In genomic region chrX:130338869-130339268, GRCh38 we compare ENCODE assay signal across 9 cellular contexts. TPM values are rescaled to one million over a fixed set of nuclear protein-coding genes. Genes with fewer than 3 reads are reported as not detected.
DNase-seq lines count a peak whose midpoint lies in the region; ATAC-seq and TF ChIP-seq lines count a peak whose summit lies in the region.
"Not testable (repeated sequence)": the region's sequence is repeated elsewhere in the genome, so short reads cannot be mapped to it uniquely, and the experiment has no call there.
"Had no signal": no experiment of that assay in that cellular context is flagged by ENCODE, and none has a peak within 500 bp of the region (broad histone marks: within the 10 kb centered on the region; RNA-seq: fewer than 3 reads in every experiment).

No MANE protein-coding gene starts in this region.

- not testable (repeated sequence) for DNase-seq in A673 (ENCODE audit: low spot score); H9; PC-3; activated CD8-positive, alpha-beta T cell treated with anti-CD3 and anti-CD28 coated beads, Interleukin-2, amount 10 ng/mL, durations not matched to agents 7 days and 5 days; mammary epithelial cell; left ventricle myocardium inferior; stimulated activated effector memory CD8-positive, alpha-beta T cell treated with anti-CD3 and anti-CD28 coated beads, Interleukin-12 subunit alpha, Interleukin-12 subunit beta, amount 100 ng/mL, for 72 hours (ENCODE audit: low spot score in 2 of 2)

- not testable (repeated sequence) for H3F3A ChIP-seq in PC-3 (ENCODE audit: low read length, unreplicated experiment)

- CTCF ChIA-PET in A673 (lab: Charles Lee); PC-3 (lab: Charles Lee); activated CD8-positive, alpha-beta T cell treated with anti-CD3 and anti-CD28 coated beads, Interleukin-2, amount 10 ng/mL, durations not matched to agents 7 days and 5 days (lab: Charles Lee); mammary epithelial cell (lab: Charles Lee; ENCODE audit: low non-redundant PET): not testable (repeated sequence)

- H3K23me2 ChIP-seq in H9 (ENCODE audit: insufficient read length, low read depth, low read length, poor library complexity, severe bottlenecking), result not testable (repeated sequence)

- dilution Hi-C loops in mammary epithelial cell (cut with HindIII; ENCODE audit: low sequenced_read_pairs), result not testable (repeated sequence)

- H4K5ac ChIP-seq in H9 (ENCODE audit: insufficient read length, low read depth, low read length), result not testable (repeated sequence)

- not testable (repeated sequence) for H2AFZ ChIP-seq in H9 (ENCODE audit: low read length)
- H2AFZ ChIP-seq in PC-3 (ENCODE audit: low read length), result peak overlapping the region; percentile 100
- peak overlapping the region; percentile 94 for H2AFZ ChIP-seq in mammary epithelial cell (ENCODE audit: low read depth, low read length)

- peaks cover 10 to 16% of the 10 kb centered on the region in 2 experiments for H3K4me1 Mint-ChIP-seq in H9
- H3K4me1 Mint-ChIP-seq in activated CD8-positive, alpha-beta T cell treated with anti-CD3 and anti-CD28 coated beads, Interleukin-2, amount 10 ng/mL, durations not matched to agents 7 days and 5 days (ENCODE audit: low read depth), result peaks cover 20% of the 10 kb centered on the region
- not testable (repeated sequence) for H3K4me1 Mint-ChIP-seq in nephron
- H3K4me1 Mint-ChIP-seq in stimulated activated effector memory CD8-positive, alpha-beta T cell treated with anti-CD3 and anti-CD28 coated beads, Interleukin-12 subunit alpha, Interleukin-12 subunit beta, amount 100 ng/mL, for 72 hours, result peaks cover 23% of the 10 kb centered on the region

- H3K27ac Mint-ChIP-seq in H9, result peak overlapping the region in 1 of 3 experiments; percentile 97; a peak in 1 of 7 replicates
- peak overlapping the region; percentile 97 for H3K27ac Mint-ChIP-seq in activated CD8-positive, alpha-beta T cell treated with anti-CD3 and anti-CD28 coated beads, Interleukin-2, amount 10 ng/mL, durations not matched to agents 7 days and 5 days
- not testable (repeated sequence) for H3K27ac Mint-ChIP-seq in nephron
- peak overlapping the region; percentile 98 for H3K27ac Mint-ChIP-seq in stimulated activated effector memory CD8-positive, alpha-beta T cell treated with anti-CD3 and anti-CD28 coated beads, Interleukin-12 subunit alpha, Interleukin-12 subunit beta, amount 100 ng/mL, for 72 hours

- H3K36me3 Mint-ChIP-seq in H9 (ENCODE audit: insufficient read depth in 1 of 3, low read depth in 3 of 3); activated CD8-positive, alpha-beta T cell treated with anti-CD3 and anti-CD28 coated beads, Interleukin-2, amount 10 ng/mL, durations not matched to agents 7 days and 5 days (ENCODE audit: low read depth); nephron (ENCODE audit: low read depth); stimulated activated effector memory CD8-positive, alpha-beta T cell treated with anti-CD3 and anti-CD28 coated beads, Interleukin-12 subunit alpha, Interleukin-12 subunit beta, amount 100 ng/mL, for 72 hours: not testable (repeated sequence)

- not testable (repeated sequence) for H4K91ac ChIP-seq in H9 (ENCODE audit: insufficient read length, low read depth, low read length)

- TF ChIP-seq CTCF in A673 (conservative IDR thresholded peaks at IDR 0.05; ENCODE audit: low read depth, low read length); H9 (conservative IDR thresholded peaks at IDR 0.05); PC-3 (conservative IDR thresholded peaks at IDR 0.05; ENCODE audit: low read depth, low read length); mammary epithelial cell (conservative IDR thresholded peaks at IDR 0.05 in 1 of 2, IDR thresholded peaks at IDR 0.05 in 1 of 2; ENCODE audit: extremely low read depth in 1 of 2, insufficient read depth in 1 of 2, low read depth in 1 of 2, low read length in 2 of 2); left ventricle myocardium inferior (IDR thresholded peaks at IDR 0.05; ENCODE audit: borderline replicate concordance); nephron (IDR thresholded peaks at IDR 0.05; ENCODE audit: unreplicated experiment in 3 of 3): not testable (repeated sequence)

- not testable (repeated sequence) for H3K23ac ChIP-seq in H9 (ENCODE audit: insufficient read length, low read depth, low read length)

- H3K4me1 ChIP-seq in A673 (ENCODE audit: insufficient read depth, low read length, poor library complexity, severe bottlenecking); H9 (ENCODE audit: insufficient read depth, low read length); PC-3 (ENCODE audit: insufficient read depth, low read length); mammary epithelial cell (ENCODE audit: insufficient read depth, low read length): not testable (repeated sequence)
- H3K4me1 ChIP-seq in left ventricle myocardium inferior, result peaks cover 17% of the 10 kb centered on the region

- POLR2A ChIA-PET in A673 (lab: Charles Lee; ENCODE audit: low non-redundant PET), result interaction anchor here (0.7 kb wide), 1 partner anchor 230 kb away, joined by 3 read pairs; no protein-coding TSS in a partner anchor
- POLR2A ChIA-PET in PC-3 (lab: Charles Lee; ENCODE audit: unreplicated experiment), result not testable (repeated sequence)
- POLR2A ChIA-PET in activated CD8-positive, alpha-beta T cell treated with anti-CD3 and anti-CD28 coated beads, Interleukin-2, amount 10 ng/mL, durations not matched to agents 7 days and 5 days (lab: Charles Lee), result interaction anchor here (0.6 to 1.6 kb wide), 3 partner anchors 15 to 1685 kb away, joined by 3 to 4 read pairs (median 4); partner anchors contain the start of gene ENOX2

- not testable (repeated sequence) for H3K27me3 Mint-ChIP-seq in H9 (ENCODE audit: low read depth); activated CD8-positive, alpha-beta T cell treated with anti-CD3 and anti-CD28 coated beads, Interleukin-2, amount 10 ng/mL, durations not matched to agents 7 days and 5 days (ENCODE audit: low read depth); nephron (ENCODE audit: low read depth)

- not testable (repeated sequence) for H4K8ac ChIP-seq in H9 (replicated peaks; ENCODE audit: insufficient read length, low read depth, low read length)

- not testable (repeated sequence) for H2AK5ac ChIP-seq in H9 (ENCODE audit: insufficient read length, low read length)

- not testable (repeated sequence) for H3K79me1 ChIP-seq in H9 (ENCODE audit: insufficient read depth, low read depth, low read length, poor library complexity, severe bottlenecking)

- ATAC-seq in PC-3; activated CD8-positive, alpha-beta T cell treated with anti-CD3 and anti-CD28 coated beads, Interleukin-2, amount 10 ng/mL, durations not matched to agents 7 days and 5 days; stimulated activated effector memory CD8-positive, alpha-beta T cell treated with anti-CD3 and anti-CD28 coated beads, Interleukin-12 subunit alpha, Interleukin-12 subunit beta, amount 100 ng/mL, for 72 hours: not testable (repeated sequence)

- not testable (repeated sequence) for H3K9me2 ChIP-seq in PC-3 (replicated peaks; ENCODE audit: low read length)

- not testable (repeated sequence) for H2BK15ac ChIP-seq in H9 (ENCODE audit: low read depth, low read length)

- H3K18ac ChIP-seq in H9 (ENCODE audit: insufficient read length, low read depth, low read length), result not testable (repeated sequence)

- not testable (repeated sequence) for H3K79me2 ChIP-seq in H9 (ENCODE audit: insufficient read depth, low read length); PC-3 (ENCODE audit: low read length); mammary epithelial cell (ENCODE audit: insufficient read depth, low read length)

- H3K4me3 ChIP-seq in A673 (ENCODE audit: low read depth, low read length, poor library complexity, severe bottlenecking), result peak overlapping the region; percentile 69
- peak overlapping the region; percentile 98 for H3K4me3 ChIP-seq in PC-3 (ENCODE audit: low read length)
- peak overlapping the region in 2 of 3 experiments; percentile 44 to 85 for H3K4me3 ChIP-seq in mammary epithelial cell (replicated peaks in 1 of 3; ENCODE audit: insufficient read depth in 1 of 3, low read depth in 2 of 3, low read length in 3 of 3)
- H3K4me3 ChIP-seq in left ventricle myocardium inferior, result peak overlapping the region; percentile 81

- H2BK5ac ChIP-seq in H9 (ENCODE audit: insufficient read length, low read length), result not testable (repeated sequence)

- H3K27me3 ChIP-seq in A673 (replicated peaks; ENCODE audit: insufficient read depth, low read depth, low read length, poor library complexity); H9 (ENCODE audit: insufficient read depth, low read length); PC-3 (ENCODE audit: low read length); mammary epithelial cell (ENCODE audit: insufficient read depth, low read length); left ventricle myocardium inferior (ENCODE audit: low read depth): not testable (repeated sequence)

- in situ Hi-C loops in mammary epithelial cell (cut with MboI; ENCODE audit: low sequenced_read_pairs in 2 of 2), result not testable (repeated sequence)

- not testable (repeated sequence) for H3K36me3 ChIP-seq in A673 (ENCODE audit: insufficient read depth, low read length, poor library complexity, severe bottlenecking); PC-3 (ENCODE audit: low read depth, low read length); mammary epithelial cell (ENCODE audit: insufficient read depth, low read length); left ventricle myocardium inferior

- H3T11ph ChIP-seq in H9 (ENCODE audit: low read length), result not testable (repeated sequence)

- not testable (repeated sequence) for H3K9me3 ChIP-seq in A673 (ENCODE audit: low read depth, low read length, poor library complexity, severe bottlenecking); H9 (ENCODE audit: control insufficient read depth, low read depth, low read length); PC-3 (ENCODE audit: low read length); mammary epithelial cell (replicated peaks; ENCODE audit: insufficient read depth, low read length); left ventricle myocardium inferior (replicated peaks)

- BruUV-seq in A673 (replicated peaks; lab: Mats Ljungman, UMichigan); PC-3 (replicated peaks; lab: Mats Ljungman, UMichigan); mammary epithelial cell (replicated peaks; lab: Mats Ljungman, UMichigan): not testable (repeated sequence)

- H2BK120ac ChIP-seq in H9 (ENCODE audit: low read depth, low read length, poor library complexity, severe bottlenecking), result not testable (repeated sequence)

- not testable (repeated sequence) for H2BK20ac ChIP-seq in H9 (ENCODE audit: low read depth, low read length, poor library complexity, severe bottlenecking)

- H2BK12ac ChIP-seq in H9 (ENCODE audit: insufficient read length, low read depth, low read length), result not testable (repeated sequence)

- H3K4me3 Mint-ChIP-seq in H9, result peak overlapping the region; percentile 83 to 88
- H3K4me3 Mint-ChIP-seq in activated CD8-positive, alpha-beta T cell treated with anti-CD3 and anti-CD28 coated beads, Interleukin-2, amount 10 ng/mL, durations not matched to agents 7 days and 5 days, result peak overlapping the region; percentile 90
- peak overlapping the region; percentile 94 to 99 (median 98) for H3K4me3 Mint-ChIP-seq in nephron
- H3K4me3 Mint-ChIP-seq in stimulated activated effector memory CD8-positive, alpha-beta T cell treated with anti-CD3 and anti-CD28 coated beads, Interleukin-12 subunit alpha, Interleukin-12 subunit beta, amount 100 ng/mL, for 72 hours, result peak overlapping the region; percentile 98

- not testable (repeated sequence) for H3K56ac ChIP-seq in H9 (ENCODE audit: insufficient read length, low read depth, low read length)

- H3K27ac ChIP-seq in A673 (ENCODE audit: low read depth, low read length, poor library complexity, severe bottlenecking), result peak overlapping the region; percentile 78
- H3K27ac ChIP-seq in H9 (ENCODE audit: insufficient read length, low read depth, low read length); PC-3 (ENCODE audit: low read length); mammary epithelial cell (ENCODE audit: insufficient read depth, low read depth, low read length); left ventricle myocardium inferior (replicated peaks): not testable (repeated sequence)

- peaks cover 0 to 44% of the 10 kb centered on the region in 2 experiments; a peak in 2 of 5 replicates for H3K9me3 Mint-ChIP-seq in H9
- H3K9me3 Mint-ChIP-seq in activated CD8-positive, alpha-beta T cell treated with anti-CD3 and anti-CD28 coated beads, Interleukin-2, amount 10 ng/mL, durations not matched to agents 7 days and 5 days (ENCODE audit: insufficient read depth); nephron; stimulated activated effector memory CD8-positive, alpha-beta T cell treated with anti-CD3 and anti-CD28 coated beads, Interleukin-12 subunit alpha, Interleukin-12 subunit beta, amount 100 ng/mL, for 72 hours: not testable (repeated sequence)

- H3K9ac ChIP-seq in H9 (ENCODE audit: extremely low read depth, insufficient read length, low read length), result not testable (repeated sequence)
- H3K9ac ChIP-seq in PC-3 (ENCODE audit: low read length) (peak overlapping the region; percentile 91), mammary epithelial cell (ENCODE audit: insufficient read depth, low read length) (peak overlapping the region; percentile 73)

- H3K4me2 ChIP-seq in H9 (ENCODE audit: insufficient read depth, insufficient read length, low read length), result peak overlapping the region; percentile 91
- H3K4me2 ChIP-seq in PC-3 (ENCODE audit: low read length), result peak overlapping the region; percentile 94
- peak overlapping the region; percentile 77 for H3K4me2 ChIP-seq in mammary epithelial cell (ENCODE audit: insufficient read depth, low read depth, low read length)

- not testable (repeated sequence) for H3K14ac ChIP-seq in H9 (ENCODE audit: insufficient read depth, low read length)

- H4K20me1 ChIP-seq in H9 (ENCODE audit: control insufficient read depth, insufficient read depth, insufficient read length); PC-3 (ENCODE audit: low read length); mammary epithelial cell (ENCODE audit: insufficient read depth, low read length): not testable (repeated sequence)

- intact Hi-C loops in A673 (cut with micrococcal nuclease; ENCODE audit: unreplicated experiment) (loop anchor here (10.0 kb wide), 1 partner anchor 576 kb away; no protein-coding TSS in a partner anchor), PC-3 (cut with micrococcal nuclease) (loop anchor here (1.0 kb wide), 1 partner anchor 71 kb away; the partner anchor contains the start of gene ZNF280C), mammary epithelial cell (cut with micrococcal nuclease) (loop anchor here (10.0 kb wide), 1 partner anchor 196 kb away; no protein-coding TSS in a partner anchor)
- intact Hi-C loops in left ventricle myocardium inferior (cut with micrococcal nuclease), result not testable (repeated sequence)

- no CpG with 5 or more reads among the region's 8 CpGs for WGBS in H9 (ENCODE audit: extremely low coverage, insufficient read length, low lambda C conversion rate)
- WGBS in mammary epithelial cell (ENCODE audit: low coverage, missing lambda C conversion rate), result 75% methylated on average over 6 of the region's 8 CpGs

- H3K4ac ChIP-seq in H9 (ENCODE audit: low read depth, low read length), result not testable (repeated sequence)

RNA-seq across cellular contexts. Expression of gene SLC25A14, which starts 0.8 kb away (rescaled TPM):
- 19.3 and 21.6 TPM in 2 replicates for total RNA-seq in A673 (2021)
- 11.7 and 12.7 TPM in 2 replicates for total RNA-seq in H9 (2021)
- total RNA-seq in PC-3 (2014; rRNA removed), result 12.5 and 20.4 TPM in 2 replicates
- total RNA-seq in activated CD8-positive, alpha-beta T cell treated with anti-CD3 and anti-CD28 coated beads, Interleukin-2, amount 10 ng/mL, durations not matched to agents 7 days and 5 days, result 10 to 100 TPM; 11.5 to 13.3 TPM
- 10 to 100 TPM in 1 of 2 donors, 1 to 10 TPM in 1; 8.8 to 12.4 TPM for total RNA-seq in mammary epithelial cell
- polyA plus RNA-seq in mammary epithelial cell, result 6.6 TPM
- polyA minus RNA-seq in mammary epithelial cell, result 3.9 TPM
- 6.7 TPM for total RNA-seq in left ventricle myocardium inferior

RNA-seq across cellular contexts. Expression of gene GPR119, which starts 46.6 kb away (rescaled TPM):
- total RNA-seq in A673 (2021), result not detected in 2 replicates
- total RNA-seq in H9 (2021), result not detected in 2 replicates
- not detected in 2 replicates for total RNA-seq in PC-3 (2014; rRNA removed)
- not detected for total RNA-seq in activated CD8-positive, alpha-beta T cell treated with anti-CD3 and anti-CD28 coated beads, Interleukin-2, amount 10 ng/mL, durations not matched to agents 7 days and 5 days
- not detected for total RNA-seq in mammary epithelial cell
- not detected for polyA plus RNA-seq in mammary epithelial cell
- polyA minus RNA-seq in mammary epithelial cell, result not detected
- total RNA-seq in left ventricle myocardium inferior, result not detected
- total RNA-seq: lung microvascular endothelial cell had no signal
